In the genomic region with DNA sequence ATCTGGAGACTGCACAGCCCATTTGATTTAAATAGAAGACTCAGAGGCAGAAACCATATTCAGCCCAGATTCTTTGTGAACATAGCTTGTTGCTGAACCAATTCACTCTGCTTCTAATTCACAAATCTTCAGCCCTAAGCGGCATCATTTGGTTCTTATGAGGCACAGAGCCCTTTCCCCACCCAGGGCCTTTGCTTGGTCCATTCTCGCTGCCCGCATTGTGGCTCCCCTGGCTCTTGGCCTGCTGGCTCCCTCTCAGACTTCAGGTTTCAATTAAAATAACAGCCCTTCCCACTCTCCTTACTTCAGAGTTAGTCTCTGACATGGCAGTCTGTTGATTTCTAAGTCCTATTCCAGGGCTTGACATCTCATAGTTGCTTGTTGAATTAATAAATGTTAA, we compare ENCODE assay signal across 3 cellular contexts.
TF ChIP-seq lines count a peak whose summit lies in the region.

No MANE protein-coding gene starts in this region.

TF ChIP-seq in HEK293, 187 proteins besides CTCF, POLR2A, EP300 and RAD21 (continues in another document):
- no peak for TF ChIP-seq ZNF341 (tag by site-specific recombination; IDR thresholded peaks at IDR 0.05; ENCODE audit: low read depth)
- TF ChIP-seq, protein P1, sequence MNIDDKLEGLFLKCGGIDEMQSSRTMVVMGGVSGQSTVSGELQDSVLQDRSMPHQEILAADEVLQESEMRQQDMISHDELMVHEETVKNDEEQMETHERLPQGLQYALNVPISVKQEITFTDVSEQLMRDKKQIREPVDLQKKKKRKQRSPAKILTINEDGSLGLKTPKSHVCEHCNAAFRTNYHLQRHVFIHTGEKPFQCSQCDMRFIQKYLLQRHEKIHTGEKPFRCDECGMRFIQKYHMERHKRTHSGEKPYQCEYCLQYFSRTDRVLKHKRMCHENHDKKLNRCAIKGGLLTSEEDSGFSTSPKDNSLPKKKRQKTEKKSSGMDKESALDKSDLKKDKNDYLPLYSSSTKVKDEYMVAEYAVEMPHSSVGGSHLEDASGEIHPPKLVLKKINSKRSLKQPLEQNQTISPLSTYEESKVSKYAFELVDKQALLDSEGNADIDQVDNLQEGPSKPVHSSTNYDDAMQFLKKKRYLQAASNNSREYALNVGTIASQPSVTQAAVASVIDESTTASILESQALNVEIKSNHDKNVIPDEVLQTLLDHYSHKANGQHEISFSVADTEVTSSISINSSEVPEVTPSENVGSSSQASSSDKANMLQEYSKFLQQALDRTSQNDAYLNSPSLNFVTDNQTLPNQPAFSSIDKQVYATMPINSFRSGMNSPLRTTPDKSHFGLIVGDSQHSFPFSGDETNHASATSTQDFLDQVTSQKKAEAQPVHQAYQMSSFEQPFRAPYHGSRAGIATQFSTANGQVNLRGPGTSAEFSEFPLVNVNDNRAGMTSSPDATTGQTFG (tag by site-specific recombination; IDR thresholded peaks at IDR 0.05; ENCODE audit: borderline replicate concordance) = no peak
- no peak for TF ChIP-seq ZNF658 (tag by site-specific recombination; IDR thresholded peaks at IDR 0.05)
- no peak for TF ChIP-seq ZNF140 (tag by site-specific recombination; IDR thresholded peaks at IDR 0.05)
- TF ChIP-seq ZNF398 (tag by site-specific recombination; IDR thresholded peaks at IDR 0.05) = no peak
- TF ChIP-seq, protein P2, sequence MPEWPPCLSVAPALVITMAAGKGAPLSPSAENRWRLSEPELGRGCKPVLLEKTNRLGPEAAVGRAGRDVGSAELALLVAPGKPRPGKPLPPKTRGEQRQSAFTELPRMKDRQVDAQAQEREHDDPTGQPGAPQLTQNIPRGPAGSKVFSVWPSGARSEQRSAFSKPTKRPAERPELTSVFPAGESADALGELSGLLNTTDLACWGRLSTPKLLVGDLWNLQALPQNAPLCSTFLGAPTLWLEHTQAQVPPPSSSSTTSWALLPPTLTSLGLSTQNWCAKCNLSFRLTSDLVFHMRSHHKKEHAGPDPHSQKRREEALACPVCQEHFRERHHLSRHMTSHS (tag by site-specific recombination; IDR thresholded peaks at IDR 0.05) = no peak
- TF ChIP-seq OVOL3 (tag by site-specific recombination; IDR thresholded peaks at IDR 0.05) = no peak
- no peak for TF ChIP-seq ZNF571 (tag by site-specific recombination; IDR thresholded peaks at IDR 0.05)
- no peak for TF ChIP-seq ZNF112 (tag by site-specific recombination; IDR thresholded peaks at IDR 0.05)
- no peak for TF ChIP-seq ZNF311 (tag by site-specific recombination; IDR thresholded peaks at IDR 0.05; ENCODE audit: borderline replicate concordance)

TF ChIP-seq in SK-N-SH, 30 proteins besides CTCF, POLR2A, EP300 and RAD21:
- TF ChIP-seq TCF12 (IDR thresholded peaks at IDR 0.05) (peak; percentile 27; the same call in 1 of the 2 replicates), YY1 (IDR thresholded peaks at IDR 0.05; ENCODE audit: low read depth) (no peak)

TF ChIP-seq in HepG2, 621 proteins besides CTCF, POLR2A, EP300 and RAD21:
- TF ChIP-seq ZNF333 (CRISPR knock-in tag; IDR thresholded peaks at IDR 0.05; ENCODE audit: borderline replicate concordance) = no peak
- TF ChIP-seq ELF1 (CRISPR knock-in tag; IDR thresholded peaks at IDR 0.05) = no peak
- TF ChIP-seq SRF (IDR thresholded peaks at IDR 0.05; ENCODE audit: low read depth, low read length) = no peak
- TF ChIP-seq ZKSCAN5 (CRISPR knock-in tag; IDR thresholded peaks at IDR 0.05) = no peak
- TF ChIP-seq SSRP1 (CRISPR knock-in tag; IDR thresholded peaks at IDR 0.05) = no peak
- no peak for TF ChIP-seq GTF3A (CRISPR knock-in tag; conservative IDR thresholded peaks at IDR 0.05)
- no peak for TF ChIP-seq MTA3 (CRISPR knock-in tag; IDR thresholded peaks at IDR 0.05)
- no peak for TF ChIP-seq ZNF296 (CRISPR knock-in tag; conservative IDR thresholded peaks at IDR 0.05)
- TF ChIP-seq ZNF24 (IDR thresholded peaks at IDR 0.05) = no peak
- TF ChIP-seq ZSCAN22 (CRISPR knock-in tag; IDR thresholded peaks at IDR 0.05) = no peak
- no peak for TF ChIP-seq TBX3 (IDR thresholded peaks at IDR 0.05; ENCODE audit: borderline replicate concordance)
- no peak for TF ChIP-seq SOX5 (CRISPR knock-in tag; IDR thresholded peaks at IDR 0.05; ENCODE audit: borderline replicate concordance)
- no peak for TF ChIP-seq ZBTB2 (CRISPR knock-in tag; IDR thresholded peaks at IDR 0.05; ENCODE audit: low read depth)
